8 cellular contexts compared by ENCODE assay signal in genomic region chr4:176270669-176271068, GRCh38. TPM values are rescaled to one million over a fixed set of nuclear protein-coding genes. Genes with fewer than 3 reads are reported as not detected.
DNase-seq lines count a peak whose midpoint lies in the region; TF ChIP-seq lines count a peak whose summit lies in the region.

No MANE protein-coding gene starts in this region.

- peaks cover 3% of the 10 kb centered on the region; the same call in 1 of the 2 replicates for H3K4me1 ChIP-seq in HEK293 (ENCODE audit: control insufficient read depth, insufficient read depth, low read length)
- H3K4me1 ChIP-seq in ovary (ENCODE audit: insufficient read depth): no peaks in the 10 kb centered on the region

- TF ChIP-seq CTCF in AG09309 (IDR thresholded peaks at IDR 0.05; ENCODE audit: control insufficient read depth, insufficient read depth, low read depth, low read length, missing control alignments): no peak
- no peak for TF ChIP-seq CTCF in HEK293 (tag by site-specific recombination; IDR thresholded peaks at IDR 0.05)
- no peak for TF ChIP-seq CTCF in ovary (IDR thresholded peaks at IDR 0.05)
- TF ChIP-seq CTCF in mesothelial cell of epicardium (IDR thresholded peaks at IDR 0.05; ENCODE audit: unreplicated experiment): no peak

- H3K36me3 ChIP-seq in HEK293 (ENCODE audit: control insufficient read depth in 2 of 2, insufficient read depth in 1 of 2, low read length in 2 of 2) (no peaks in the 10 kb centered on the region), ovary (no peaks in the 10 kb centered on the region)

- no peak overlapping the region for H3K4me3 Mint-ChIP-seq in mesothelial cell of epicardium

- H3K27ac Mint-ChIP-seq in mesothelial cell of epicardium: no peak overlapping the region

- H3K36me3 Mint-ChIP-seq in mesothelial cell of epicardium: no peaks in the 10 kb centered on the region

- intact Hi-C loops in ovary (cut with DNase I): no loop called here

- no peaks in the 10 kb centered on the region for H3K4me1 Mint-ChIP-seq in mesothelial cell of epicardium

- 43 to 56% (median 53%) methylated on average over 5 of the region's 5 CpGs for WGBS in ovary, 3 donors

- H3K27me3 ChIP-seq in ovary: no peaks in the 10 kb centered on the region

- POLR2A ChIA-PET in HEK293 (lab: Yijun Ruan, JAX): no interaction called here

- DNase-seq in AG09309 (ENCODE audit: low read depth) (peak; percentile 96), T1000 (lab: John Stamatoyannopoulos, UW) (peak; percentile 63), iPS-NIHi7 (ENCODE audit: extremely low spot score) (peak; percentile 31), substantia nigra (lab: John Stamatoyannopoulos, UW) (no peak), ovary (no peak), mesothelial cell of epicardium (ENCODE audit: low spot score in 2 of 2, unreplicated experiment in 2 of 2) (no peak)
- no peak for DNase-seq in activated effector memory CD4-positive, alpha-beta T cell treated with Interleukin-2 at 50 U/mL for 16 hours

- TF ChIP-seq EP300 in ovary (IDR thresholded peaks at IDR 0.05): no peak

- H3K9me3 ChIP-seq in HEK293 (ENCODE audit: control insufficient read depth, insufficient read depth, low read depth, low read length) (no peaks in the 10 kb centered on the region), ovary (no peaks in the 10 kb centered on the region)

- no peaks in the 10 kb centered on the region for H3K9me3 Mint-ChIP-seq in mesothelial cell of epicardium

- CTCF ChIA-PET in HEK293 (lab: Yijun Ruan, JAX): no interaction called here

- no peaks in the 10 kb centered on the region for H3K27me3 Mint-ChIP-seq in mesothelial cell of epicardium (ENCODE audit: low read depth)

- H3K27ac ChIP-seq in HEK293 (ENCODE audit: extremely low read depth, low read depth, low read length) (no peak overlapping the region), substantia nigra (ENCODE audit: low read depth, low read length, poor library complexity, severe bottlenecking) (no peak overlapping the region), ovary (no peak overlapping the region)

- no peak for TF ChIP-seq POLR2A in ovary (IDR thresholded peaks at IDR 0.05)

- H3K4me3 ChIP-seq in AG09309 (ENCODE audit: control insufficient read depth, low read depth, low read length) (no peak overlapping the region; the same call in 1 of the 2 replicates), HEK293 (ENCODE audit: low read depth, low read length) (no peak overlapping the region), ovary (no peak overlapping the region)

TF ChIP-seq in HEK293, 187 proteins besides CTCF, POLR2A, EP300 and RAD21 (continues in another document):
- peak; percentile 72 for TF ChIP-seq PRDM10 (tag by site-specific recombination; IDR thresholded peaks at IDR 0.05)
- no peak for TF ChIP-seq PBX3 (CRISPR knock-in tag; IDR thresholded peaks at IDR 0.05)
- TF ChIP-seq ZNF132 (tag by site-specific recombination; IDR thresholded peaks at IDR 0.05; ENCODE audit: borderline replicate concordance): no peak
- no peak for TF ChIP-seq REPIN1 (tag by site-specific recombination; IDR thresholded peaks at IDR 0.05; ENCODE audit: low read depth)
- TF ChIP-seq BCL11A (tag by site-specific recombination; IDR thresholded peaks at IDR 0.05; ENCODE audit: low read depth): no peak
- TF ChIP-seq ZNF768 (tag by site-specific recombination; IDR thresholded peaks at IDR 0.05): no peak
- no peak for TF ChIP-seq ZFHX2 (tag by site-specific recombination; conservative IDR thresholded peaks at IDR 0.05)
- TF ChIP-seq ZBTB1 (tag by site-specific recombination; IDR thresholded peaks at IDR 0.05): no peak
- TF ChIP-seq ZNF580 (tag by site-specific recombination; IDR thresholded peaks at IDR 0.05): no peak
- no peak for TF ChIP-seq ZNF10 (tag by site-specific recombination; IDR thresholded peaks at IDR 0.05)
- no peak for TF ChIP-seq ZNF426 (tag by site-specific recombination; IDR thresholded peaks at IDR 0.05)
- TF ChIP-seq, protein P1, sequence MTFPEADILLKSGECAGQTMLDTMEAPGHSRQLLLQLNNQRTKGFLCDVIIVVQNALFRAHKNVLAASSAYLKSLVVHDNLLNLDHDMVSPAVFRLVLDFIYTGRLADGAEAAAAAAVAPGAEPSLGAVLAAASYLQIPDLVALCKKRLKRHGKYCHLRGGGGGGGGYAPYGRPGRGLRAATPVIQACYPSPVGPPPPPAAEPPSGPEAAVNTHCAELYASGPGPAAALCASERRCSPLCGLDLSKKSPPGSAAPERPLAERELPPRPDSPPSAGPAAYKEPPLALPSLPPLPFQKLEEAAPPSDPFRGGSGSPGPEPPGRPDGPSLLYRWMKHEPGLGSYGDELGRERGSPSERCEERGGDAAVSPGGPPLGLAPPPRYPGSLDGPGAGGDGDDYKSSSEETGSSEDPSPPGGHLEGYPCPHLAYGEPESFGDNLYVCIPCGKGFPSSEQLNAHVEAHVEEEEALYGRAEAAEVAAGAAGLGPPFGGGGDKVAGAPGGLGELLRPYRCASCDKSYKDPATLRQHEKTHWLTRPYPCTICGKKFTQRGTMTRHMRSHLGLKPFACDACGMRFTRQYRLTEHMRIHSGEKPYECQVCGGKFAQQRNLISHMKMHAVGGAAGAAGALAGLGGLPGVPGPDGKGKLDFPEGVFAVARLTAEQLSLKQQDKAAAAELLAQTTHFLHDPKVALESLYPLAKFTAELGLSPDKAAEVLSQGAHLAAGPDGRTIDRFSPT (tag by site-specific recombination; IDR thresholded peaks at IDR 0.05): peak; percentile 56; the same call in 1 of the 2 replicates
- peak; percentile 61; the same call in 1 of the 2 replicates for TF ChIP-seq ZNF843 (tag by site-specific recombination; IDR thresholded peaks at IDR 0.05)
- TF ChIP-seq ZBTB10 (tag by site-specific recombination; IDR thresholded peaks at IDR 0.05): no peak
- no peak for TF ChIP-seq YY1 (tag by site-specific recombination; IDR thresholded peaks at IDR 0.05)
- no peak for TF ChIP-seq ZNF324 (tag by site-specific recombination; IDR thresholded peaks at IDR 0.05)
- no peak for TF ChIP-seq RBAK (tag by site-specific recombination; IDR thresholded peaks at IDR 0.05)

RNA-seq across cellular contexts. Expression of gene ASB5, which starts 1.6 kb away (rescaled TPM):
- total RNA-seq in ovary (under 1 TPM in 1 of 7 donors, not detected in 6; 0.23 TPM), mesothelial cell of epicardium (not detected in 3 replicates)
- polyA plus RNA-seq in ovary: under 1 TPM; 0.11 to 0.37 TPM

RNA-seq across cellular contexts. Expression of gene SPCS3, which starts 49.1 kb away (rescaled TPM):
- total RNA-seq in ovary (10 to 100 TPM; 41.7 to 89.3 (median 63.8) TPM), mesothelial cell of epicardium (107 to 114 TPM (median 113 TPM) in 3 replicates)
- polyA plus RNA-seq in ovary: 10 to 100 TPM; 18.5 to 39.0 TPM

Comparison
In these comparisons a context has a peak if more than half of its experiments do, and no peak if none do; other contexts are left out.
1. DNase-seq: peak in AG09309 (single experiment), T1000 (single experiment) and iPS-NIHi7 (single experiment); none in substantia nigra (0 of 49), activated effector memory CD4-positive, alpha-beta T cell treated with Interleukin-2 at 50 U/mL for 16 hours (single experiment), ovary (0 of 5) and mesothelial cell of epicardium (0 of 2).